Comparison of ENCODE assay signal across 16 cellular contexts in genomic region chr7:132321387-132321786, GRCh38.
A peak's percentile ranks its signal among the peaks of the same experiment; 100 is the strongest.
DNase-seq lines count a peak whose midpoint lies in the region; ATAC-seq and TF ChIP-seq lines count a peak whose summit lies in the region.
"Had no signal": no experiment of that assay in that cellular context is flagged by ENCODE, and none has a peak within 500 bp of the region (broad histone marks: within the 10 kb centered on the region; RNA-seq: fewer than 3 reads in every experiment).

No MANE protein-coding gene starts in this region.

- CTCF ChIA-PET in activated CD4-positive, alpha-beta T cell treated with anti-CD3 and anti-CD28 coated beads for 36 hours (lab: Charles Lee): interaction anchor here (0.6 to 3.3 kb wide), 6 partner anchors 15 to 1025 kb away, joined by 3 to 24 read pairs (median 3); no protein-coding TSS in a partner anchor

- DNase-seq in DMS 273 (lab: John Stamatoyannopoulos, UW; ENCODE audit: unreplicated experiment) (peak; percentile 79), HuH-7.5 (ENCODE audit: low spot score) (peak; percentile 18), WERI-Rb-1 (peak; percentile 66), left kidney (ENCODE audit: low read depth, low spot score) (peak; percentile 78), globus pallidus (ENCODE audit: low spot score) (no peak), NOMO-1 (lab: John Stamatoyannopoulos, UW; ENCODE audit: unreplicated experiment in 2 of 2) (no peak)
- no peak for DNase-seq in activated CD4-positive, alpha-beta T cell treated with anti-CD3 and anti-CD28 coated beads for 36 hours
- DNase-seq: activated CD4-positive, alpha-beta T cell treated with anti-CD3 and anti-CD28 coated beads, Interleukin-2, amount 50 U/mL, for 1 hour; GDM1; IMR-90; left lung; NCI-H2029; substantia nigra had no signal

- no peak overlapping the region for H3K27ac Mint-ChIP-seq in activated CD4-positive, alpha-beta T cell treated with anti-CD3 and anti-CD28 coated beads for 36 hours
- H3K27ac Mint-ChIP-seq: activated T-helper 2 cell treated with anti-CD3 and anti-CD28 coated beads, Interferon-gamma antibody, Interleukin-2, Interleukin-4, amounts not matched to agents 10 μg/mL and 5 μg/mL and 100 μg/mL, durations not matched to agents 14 hours and 24 hours and 36 hours had no signal

- POLR2A ChIA-PET in activated CD4-positive, alpha-beta T cell treated with anti-CD3 and anti-CD28 coated beads for 36 hours (lab: Charles Lee): no interaction called here

- no peaks in the 10 kb centered on the region for H3K27me3 ChIP-seq in WERI-Rb-1 (ENCODE audit: insufficient read depth, low read depth, severe bottlenecking)

- ATAC-seq in GM19351 (IDR thresholded peaks at IDR 0.05; ENCODE audit: unreplicated experiment): no peak
- ATAC-seq in activated CD4-positive, alpha-beta T cell treated with anti-CD3 and anti-CD28 coated beads for 36 hours: no peak
- ATAC-seq: left lung had no signal

- H3K9me3 Mint-ChIP-seq in activated CD4-positive, alpha-beta T cell treated with anti-CD3 and anti-CD28 coated beads for 36 hours (ENCODE audit: low read depth): peaks cover 7% of the 10 kb centered on the region
- H3K9me3 Mint-ChIP-seq: activated T-helper 2 cell treated with anti-CD3 and anti-CD28 coated beads, Interferon-gamma antibody, Interleukin-2, Interleukin-4, amounts not matched to agents 10 μg/mL and 5 μg/mL and 100 μg/mL, durations not matched to agents 14 hours and 24 hours and 36 hours had no signal

- H3K36me3 Mint-ChIP-seq in activated CD4-positive, alpha-beta T cell treated with anti-CD3 and anti-CD28 coated beads for 36 hours (ENCODE audit: low read depth): no peaks in the 10 kb centered on the region

- TF ChIP-seq CTCF in WERI-Rb-1 (IDR thresholded peaks at IDR 0.05; ENCODE audit: low read depth, low read length): peak; percentile 62

- H3K4me3 Mint-ChIP-seq in activated CD4-positive, alpha-beta T cell treated with anti-CD3 and anti-CD28 coated beads for 36 hours: no peak overlapping the region

- peaks cover 10% of the 10 kb centered on the region for H3K4me1 Mint-ChIP-seq in activated CD4-positive, alpha-beta T cell treated with anti-CD3 and anti-CD28 coated beads for 36 hours

- H3K36me3 ChIP-seq in WERI-Rb-1: no peaks in the 10 kb centered on the region
- H3K36me3 ChIP-seq: left lung had no signal

- intact Hi-C loops in activated CD4-positive, alpha-beta T cell treated with anti-CD3 and anti-CD28 coated beads for 36 hours (cut with DNase I, micrococcal nuclease): loop anchor here in 1 of 2 experiments (5.0 kb wide), 1 partner anchor 911 kb away; no protein-coding TSS in a partner anchor

- no peaks in the 10 kb centered on the region for H3K9me3 ChIP-seq in WERI-Rb-1 (ENCODE audit: severe bottlenecking)
- H3K9me3 ChIP-seq: left lung had no signal

- H3K4me3 ChIP-seq in WERI-Rb-1 (ENCODE audit: low read depth, low read length): no peak overlapping the region
- H3K4me3 ChIP-seq: left lung had no signal

- H3K27me3 Mint-ChIP-seq in activated CD4-positive, alpha-beta T cell treated with anti-CD3 and anti-CD28 coated beads for 36 hours: peaks cover 36% of the 10 kb centered on the region

- no peak overlapping the region for H3K27ac ChIP-seq in WERI-Rb-1
- H3K27ac ChIP-seq: C4-2B, left lung had no signal

Comparison
In these comparisons a context has a peak if more than half of its experiments do, and no peak if none do; other contexts are left out.
1. DNase-seq: peak in DMS 273 (single experiment), HuH-7.5 (single experiment), WERI-Rb-1 (single experiment) and left kidney (single experiment); none in activated CD4-positive, alpha-beta T cell treated with anti-CD3 and anti-CD28 coated beads for 36 hours (single experiment), globus pallidus (single experiment) and NOMO-1 (0 of 2).